ENCODE assay signal across 26 cellular contexts in genomic region chr3:33273628-33274027, GRCh38.
"Had no signal": no experiment of that assay in that cellular context is flagged by ENCODE, and none has a peak within 500 bp of the region (broad histone marks: within the 10 kb centered on the region; RNA-seq: fewer than 3 reads in every experiment).

No MANE protein-coding gene starts in this region.

- H3K9me3 ChIP-seq: stomach, suprapubic skin, testis, thoracic aorta, thyroid gland, tibial artery, transverse colon, upper lobe of left lung, upper lobe of right lung, uterus, vagina had no signal

- H3K4me1 ChIP-seq: testis, thyroid gland, upper lobe of right lung, uterus had no signal

- DNase-seq: stimulated activated CD4-positive, alpha-beta T cell treated with anti-CD3 and anti-CD28 coated beads, Interleukin-2, amount 100 ng/mL, for 48 hours; stimulated activated CD4-positive, alpha-beta T cell treated with anti-CD3 and anti-CD28 coated beads, Interleukin-4, amount 100 ng/mL, for 1 hour; stimulated activated CD4-positive, alpha-beta T cell treated with anti-CD3 and anti-CD28 coated beads, Interleukin-4, amount 100 ng/mL, for 24 hours; stimulated activated CD4-positive, alpha-beta T cell treated with anti-CD3 and anti-CD28 coated beads, Interleukin-4, amount 100 ng/mL, for 4 hours; stimulated activated CD8-positive, alpha-beta memory T cell treated with anti-CD3 and anti-CD28 coated beads, Interleukin-4, amount 100 ng/mL, for 48 hours; stimulated activated naive B cell treated with anti-CD40 and anti-IgM and Interleukin-4, amounts not matched to agents 10 μg/mL and 1 μg/mL and 100 μg/mL, for 72 hours; stimulated activated naive CD4-positive, alpha-beta T cell; stimulated activated naive CD4-positive, alpha-beta T cell treated with Interleukin-2 at 50 U/mL for 16 hours; stimulated activated naive CD8-positive, alpha-beta T cell treated with anti-CD3 and anti-CD28 coated beads, Interleukin-15, amount 100 ng/mL, for 72 hours; stimulated activated naive CD8-positive, alpha-beta T cell treated with anti-CD3 and anti-CD28 coated beads, Interleukin-15, Interleukin-2, amounts not matched to agents 100 U/mL and 50 U/mL, for 24 hours; stomach; substantia nigra; testis; thyroid gland; tibial artery; transverse colon; trophoblast cell; upper lobe of left lung; upper lobe of right lung; uterus had no signal

- H3K36me3 ChIP-seq: stomach, suprapubic skin, thoracic aorta, thyroid gland, tibial artery, tibial nerve, transverse colon, upper lobe of left lung, upper lobe of right lung, uterus, vagina had no signal

- H3K27me3 ChIP-seq: suprapubic skin, testis, thyroid gland, tibial artery, tibial nerve, uterus, vagina had no signal

- ATAC-seq: stimulated activated effector memory CD8-positive, alpha-beta T cell treated with anti-CD3 and anti-CD28 coated beads, Interleukin-12 subunit alpha, Interleukin-12 subunit beta, amount 100 ng/mL, for 72 hours; stimulated activated memory B cell treated with anti-CD40 and anti-IgM and Interleukin-4, amounts not matched to agents 10 μg/mL and 1 μg/mL and 100 μg/mL, for 72 hours; stimulated activated naive B cell treated with anti-CD40 and anti-IgM and Interleukin-4, amounts not matched to agents 10 μg/mL and 1 μg/mL and 100 μg/mL, for 72 hours; stimulated activated naive CD8-positive, alpha-beta T cell treated with anti-CD3 and anti-CD28 coated beads, Interleukin-15, amount 100 ng/mL, for 72 hours; stimulated activated naive CD8-positive, alpha-beta T cell treated with anti-CD3 and anti-CD28 coated beads, Interleukin-15, Interleukin-2, amounts not matched to agents 100 U/mL and 50 U/mL, for 24 hours; upper lobe of right lung had no signal

- H3K4me3 ChIP-seq: stomach, suprapubic skin, testis, thoracic aorta, thyroid gland, tibial artery, tibial nerve, transverse colon, upper lobe of left lung, upper lobe of right lung, uterus, vagina had no signal

- H3K27ac ChIP-seq: stomach, suprapubic skin, testis, thoracic aorta, thyroid gland, tibial artery, tibial nerve, transverse colon, upper lobe of left lung, upper lobe of right lung, uterus, vagina had no signal
